12 cellular contexts compared by ENCODE assay signal in genomic region chr17:1002412-1002753, GRCh38. TPM values are rescaled to one million over a fixed set of nuclear protein-coding genes. Genes with fewer than 3 reads are reported as not detected.
A peak's percentile ranks its signal among the peaks of the same experiment; 100 is the strongest.
DNase-seq lines count a peak whose midpoint lies in the region; ATAC-seq and TF ChIP-seq lines count a peak whose summit lies in the region.
"Had no signal": no experiment of that assay in that cellular context is flagged by ENCODE, and none has a peak within 500 bp of the region (broad histone marks: within the 10 kb centered on the region; RNA-seq: fewer than 3 reads in every experiment).

No MANE protein-coding gene starts in this region.

- H3K36me3 ChIP-seq in lower lobe of right lung = peaks cover 81% of the 10 kb centered on the region
- H3K36me3 ChIP-seq in thoracic aorta = peaks cover 18% of the 10 kb centered on the region

- H3K4me1 ChIP-seq in lower lobe of right lung (peaks cover 95% of the 10 kb centered on the region), thoracic aorta (ENCODE audit: control insufficient read depth in 1 of 2, low read depth in 2 of 2) (peaks cover 73 to 88% of the 10 kb centered on the region in 2 donors)

- peaks cover 29% of the 10 kb centered on the region for H3K36me3 Mint-ChIP-seq in activated CD4-positive, alpha-beta T cell treated with anti-CD3 and anti-CD28 coated beads for 36 hours (ENCODE audit: low read depth)

- POLR2A ChIA-PET in activated CD4-positive, alpha-beta T cell treated with anti-CD3 and anti-CD28 coated beads for 36 hours (lab: Charles Lee) = no interaction called here

- H3K9me3 Mint-ChIP-seq in activated CD4-positive, alpha-beta T cell treated with anti-CD3 and anti-CD28 coated beads for 36 hours (ENCODE audit: low read depth) = no peaks in the 10 kb centered on the region
- H3K9me3 Mint-ChIP-seq: effector memory CD8-positive, alpha-beta T cell; stimulated activated naive B cell treated with anti-CD40 and anti-IgM and Interleukin-4, amounts not matched to agents 10 μg/mL and 1 μg/mL and 100 μg/mL, for 72 hours had no signal

- no peak for TF ChIP-seq CTCF in lower lobe of right lung (IDR thresholded peaks at IDR 0.05)
- TF ChIP-seq CTCF in thoracic aorta (IDR thresholded peaks at IDR 0.05) = no peak

- peaks cover 28% of the 10 kb centered on the region for H3K4me1 Mint-ChIP-seq in activated CD4-positive, alpha-beta T cell treated with anti-CD3 and anti-CD28 coated beads for 36 hours

- ATAC-seq in activated CD4-positive, alpha-beta T cell treated with anti-CD3 and anti-CD28 coated beads for 36 hours = no peak
- ATAC-seq in lower lobe of right lung (no peak), thoracic aorta (ENCODE audit: insufficient number of reproducible peaks, low FRiP score, low read depth) (no peak), GM19395 (IDR thresholded peaks at IDR 0.05; ENCODE audit: unreplicated experiment) (no peak)
- ATAC-seq: effector memory CD8-positive, alpha-beta T cell; stimulated activated naive B cell treated with anti-CD40 and anti-IgM and Interleukin-4, amounts not matched to agents 10 μg/mL and 1 μg/mL and 100 μg/mL, for 72 hours had no signal

- H3K27ac ChIP-seq in cingulate gyrus (ENCODE audit: low read depth, low read length) = peak overlapping the region; percentile 76
- H3K27ac ChIP-seq in lower lobe of right lung = peak overlapping the region; percentile 81
- H3K27ac ChIP-seq in thoracic aorta = peak overlapping the region; percentile 80 to 84

- H3K27ac Mint-ChIP-seq in activated CD4-positive, alpha-beta T cell treated with anti-CD3 and anti-CD28 coated beads for 36 hours = peak overlapping the region; percentile 20

- H3K4me3 ChIP-seq in lower lobe of right lung = no peak overlapping the region
- H3K4me3 ChIP-seq in thoracic aorta = no peak overlapping the region
- H3K4me3 ChIP-seq: spleen had no signal

- H3K27me3 ChIP-seq in lower lobe of right lung (ENCODE audit: low read depth) = no peaks in the 10 kb centered on the region
- no peaks in the 10 kb centered on the region for H3K27me3 ChIP-seq in thoracic aorta (replicated peaks; ENCODE audit: insufficient read depth)
- H3K27me3 ChIP-seq: spleen had no signal

- CTCF ChIA-PET in activated CD4-positive, alpha-beta T cell treated with anti-CD3 and anti-CD28 coated beads for 36 hours (lab: Charles Lee) = no interaction called here

- H3K9me3 ChIP-seq in lower lobe of right lung (no peaks in the 10 kb centered on the region), thoracic aorta (no peaks in the 10 kb centered on the region)
- H3K9me3 ChIP-seq: spleen had no signal

- no peak for DNase-seq in activated CD4-positive, alpha-beta T cell treated with anti-CD3 and anti-CD28 coated beads for 36 hours
- DNase-seq in activated CD4-positive, alpha-beta T cell treated with anti-CD3 and anti-CD28 coated beads, Interleukin-2, amount 50 U/mL, for 4 hours = no peak
- DNase-seq in lower lobe of right lung (no peak), thoracic aorta (ENCODE audit: low spot score) (no peak), NCI-H2171 (lab: John Stamatoyannopoulos, UW) (no peak)
- DNase-seq in stimulated activated CD4-positive, alpha-beta T cell treated with anti-CD3 and anti-CD28 coated beads, Interleukin-1b, Interleukin-23, amount 100 ng/mL, for 48 hours = no peak
- DNase-seq: activated T-cell treated with anti-CD3 and anti-CD28 coated beads for 4 hours; effector memory CD8-positive, alpha-beta T cell; spleen; stimulated activated naive B cell treated with anti-CD40 and anti-IgM and Interleukin-4, amounts not matched to agents 10 μg/mL and 1 μg/mL and 100 μg/mL, for 72 hours had no signal

- intact Hi-C loops in activated CD4-positive, alpha-beta T cell treated with anti-CD3 and anti-CD28 coated beads for 36 hours (cut with DNase I, micrococcal nuclease) = no loop called here
- intact Hi-C loops in lower lobe of right lung (cut with DNase I) = no loop called here

- no peaks in the 10 kb centered on the region for H3K27me3 Mint-ChIP-seq in activated CD4-positive, alpha-beta T cell treated with anti-CD3 and anti-CD28 coated beads for 36 hours
- H3K27me3 Mint-ChIP-seq: effector memory CD8-positive, alpha-beta T cell; stimulated activated naive B cell treated with anti-CD40 and anti-IgM and Interleukin-4, amounts not matched to agents 10 μg/mL and 1 μg/mL and 100 μg/mL, for 72 hours had no signal

- no peak overlapping the region for H3K4me3 Mint-ChIP-seq in activated CD4-positive, alpha-beta T cell treated with anti-CD3 and anti-CD28 coated beads for 36 hours
- H3K4me3 Mint-ChIP-seq: effector memory CD8-positive, alpha-beta T cell; stimulated activated naive B cell treated with anti-CD40 and anti-IgM and Interleukin-4, amounts not matched to agents 10 μg/mL and 1 μg/mL and 100 μg/mL, for 72 hours had no signal

RNA-seq across cellular contexts. Expression of gene TIMM22, which starts 5.5 kb away (rescaled TPM):
- 1 to 10 TPM; 9.4 to 9.8 TPM for total RNA-seq in activated CD4-positive, alpha-beta T cell treated with anti-CD3 and anti-CD28 coated beads for 36 hours
- total RNA-seq in lower lobe of right lung (9.1 TPM), thoracic aorta (10 to 100 TPM; 12.6 to 13.0 TPM)

RNA-seq across cellular contexts. Expression of gene NXN, which starts 22.8 kb away (rescaled TPM):
- total RNA-seq in activated CD4-positive, alpha-beta T cell treated with anti-CD3 and anti-CD28 coated beads for 36 hours = 1 to 10 TPM in 1 of 2 experiments, under 1 TPM in 1; 0.93 to 1.4 TPM
- total RNA-seq in lower lobe of right lung (42.6 TPM), thoracic aorta (10 to 100 TPM; 13.9 to 18.9 TPM)

Comparison
In these comparisons a context has a peak if more than half of its experiments do, and no peak if none do; other contexts are left out.
1. RNA of gene NXN, which starts 22.8 kb away (total RNA-seq): 42.6 TPM in lower lobe of right lung (single experiment) and 13.9 to 18.9 TPM in thoracic aorta; 0.93 to 1.4 TPM in activated CD4-positive, alpha-beta T cell treated with anti-CD3 and anti-CD28 coated beads for 36 hours; every median in the first group is over 4 times any median in the second.
2. Peak in every context shown above with its lines, with median percentiles within 50 percentile points of each other: H3K27ac ChIP-seq.